Comparison of ENCODE assay signal across 9 cellular contexts in the genomic region with DNA sequence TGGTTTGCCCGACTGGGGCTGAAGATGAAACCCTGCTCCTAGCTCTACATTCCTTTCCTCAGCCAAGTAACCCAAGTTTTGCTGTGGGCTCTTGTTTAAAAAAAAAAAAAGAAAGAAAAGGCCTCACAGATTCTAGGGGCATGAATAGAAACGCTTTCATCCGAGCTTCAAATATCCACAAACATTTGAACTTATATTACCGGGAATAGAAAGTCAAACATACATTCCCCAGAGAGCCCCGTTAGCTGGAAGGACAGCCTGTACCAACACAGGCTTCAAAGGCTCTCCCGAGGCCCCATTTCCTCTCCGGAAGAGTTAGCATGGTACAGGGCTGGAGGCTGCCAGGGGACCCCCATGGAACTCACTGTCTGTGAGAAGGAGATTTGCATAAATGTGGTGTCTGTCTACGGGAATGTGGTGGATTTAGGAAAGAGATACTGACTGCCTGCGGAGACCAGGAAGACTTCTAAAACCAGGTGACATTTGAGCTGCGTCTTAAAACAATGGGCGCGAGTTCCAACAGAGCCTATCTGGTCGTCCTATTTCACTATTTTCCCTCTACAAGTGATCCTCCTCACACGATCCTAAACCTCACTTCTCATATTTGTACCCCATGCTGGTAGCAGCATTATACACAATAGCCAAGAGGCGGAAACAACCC. TPM values are rescaled to one million over a fixed set of nuclear protein-coding genes. Genes with fewer than 3 reads are reported as not detected.
DNase-seq lines count a peak whose midpoint lies in the region; ATAC-seq and TF ChIP-seq lines count a peak whose summit lies in the region.
"Had no signal": no experiment of that assay in that cellular context is flagged by ENCODE, and none has a peak within 500 bp of the region (broad histone marks: within the 10 kb centered on the region; RNA-seq: fewer than 3 reads in every experiment).

No MANE protein-coding gene starts in this region.

- H3K4me3 ChIP-seq in CD8-positive, alpha-beta memory T cell (ENCODE audit: low read length), result no peak overlapping the region
- H3K4me3 ChIP-seq in fibroblast of the aortic adventitia (ENCODE audit: low read depth, low read length), result peak overlapping the region; percentile 61

- H3K9me3 ChIP-seq in CD8-positive, alpha-beta memory T cell (ENCODE audit: low read length), result no peaks in the 10 kb centered on the region
- H3K9me3 ChIP-seq in T-helper 17 cell (ENCODE audit: control insufficient read depth, low read length, poor library complexity, severe bottlenecking), result no peaks in the 10 kb centered on the region

- H3K27me3 ChIP-seq in CD8-positive, alpha-beta memory T cell (ENCODE audit: insufficient read depth, low read length, poor library complexity, severe bottlenecking), result peaks cover 24% of the 10 kb centered on the region

- CTCF ChIA-PET in CD8-positive, alpha-beta memory T cell (lab: Charles Lee), result no interaction called here

- TF ChIP-seq CTCF in fibroblast of the aortic adventitia (IDR thresholded peaks at IDR 0.05; ENCODE audit: insufficient read depth, low read length) (no peak), osteocyte (IDR thresholded peaks at IDR 0.05) (no peak)

- peak overlapping the region in 1 of 8 donors; percentile 11 for H3K27ac Mint-ChIP-seq in CD8-positive, alpha-beta memory T cell
- H3K27ac Mint-ChIP-seq in T-helper 17 cell (no peak overlapping the region), osteocyte (ENCODE audit: unreplicated experiment) (peak overlapping the region; percentile 81)

- peaks cover 6% of the 10 kb centered on the region for H3K4me1 ChIP-seq in CD8-positive, alpha-beta memory T cell (ENCODE audit: insufficient read depth, low read length)

- peaks cover 0 to 5% (median 0%) of the 10 kb centered on the region in 3 donors for H3K36me3 Mint-ChIP-seq in CD8-positive, alpha-beta memory T cell
- no peaks in the 10 kb centered on the region for H3K36me3 Mint-ChIP-seq in T-helper 17 cell (ENCODE audit: low read depth)
- H3K36me3 Mint-ChIP-seq in osteocyte (ENCODE audit: unreplicated experiment), result no peaks in the 10 kb centered on the region

- no peak overlapping the region for H3K27ac ChIP-seq in CD8-positive, alpha-beta memory T cell (ENCODE audit: low read depth, low read length)

- H3K36me3 ChIP-seq in CD8-positive, alpha-beta memory T cell (ENCODE audit: insufficient read depth, low read length), result no peaks in the 10 kb centered on the region

- H3K4me3 Mint-ChIP-seq in CD8-positive, alpha-beta memory T cell, result peak overlapping the region; percentile 38 to 86 (median 76)
- peak overlapping the region; percentile 87 for H3K4me3 Mint-ChIP-seq in T-helper 17 cell
- H3K4me3 Mint-ChIP-seq in osteocyte (ENCODE audit: unreplicated experiment), result peak overlapping the region; percentile 76

- POLR2A ChIA-PET in CD8-positive, alpha-beta memory T cell (lab: Charles Lee), result interaction anchor here (0.5 kb wide), 1 partner anchor 103 kb away, joined by 6 read pairs; no protein-coding TSS in a partner anchor

- ATAC-seq in T-helper 17 cell (no peak), HG03039 (IDR thresholded peaks at IDR 0.05; ENCODE audit: unreplicated experiment) (no peak)

- DNase-seq in CD8-positive, alpha-beta memory T cell, result no peak
- DNase-seq in T-helper 17 cell (no peak), fibroblast of the aortic adventitia (ENCODE audit: low read depth) (no peak), osteocyte (ENCODE audit: extremely low spot score, unreplicated experiment) (no peak), NOMO-1 treated with dmso at 0.1 percent for 144 hours (lab: John Stamatoyannopoulos, UW; ENCODE audit: unreplicated experiment) (no peak), NCI-H2196 (lab: John Stamatoyannopoulos, UW; ENCODE audit: unreplicated experiment) (no peak)
- DNase-seq in stimulated activated CD4-positive, alpha-beta T cell treated with anti-CD3 and anti-CD28 coated beads, Interleukin-2, amount 100 ng/mL, for 24 hours, result no peak
- DNase-seq: NCI-H510A had no signal

- H3K27me3 Mint-ChIP-seq in CD8-positive, alpha-beta memory T cell, result peaks cover 31 to 44% of the 10 kb centered on the region in 2 donors
- H3K27me3 Mint-ChIP-seq in T-helper 17 cell (peaks cover 29% of the 10 kb centered on the region), osteocyte (ENCODE audit: unreplicated experiment) (no peaks in the 10 kb centered on the region)

- H3K9me3 Mint-ChIP-seq in CD8-positive, alpha-beta memory T cell, result no peaks in the 10 kb centered on the region
- H3K9me3 Mint-ChIP-seq in osteocyte (ENCODE audit: unreplicated experiment), result peaks cover 12% of the 10 kb centered on the region

- peaks cover 9 to 14% (median 12%) of the 10 kb centered on the region in 3 donors for H3K4me1 Mint-ChIP-seq in CD8-positive, alpha-beta memory T cell
- H3K4me1 Mint-ChIP-seq in T-helper 17 cell (peaks cover 6% of the 10 kb centered on the region), osteocyte (ENCODE audit: unreplicated experiment) (peaks cover 17% of the 10 kb centered on the region)

RNA-seq across cellular contexts. Expression of a gene that starts 0.7 kb away (rescaled TPM):
- not detected for total RNA-seq in CD8-positive, alpha-beta memory T cell
- polyA plus RNA-seq in CD8-positive, alpha-beta memory T cell, result not detected
- total RNA-seq in T-helper 17 cell (not detected), fibroblast of the aortic adventitia (ENCODE audit: low replicate concordance) (0.82 and 1.1 TPM in 2 replicates), osteocyte (12.2 and 12.8 TPM in 2 replicates)

RNA-seq across cellular contexts. Expression of a gene that starts 23.3 kb away (rescaled TPM):
- total RNA-seq in CD8-positive, alpha-beta memory T cell, result 10 to 100 TPM; 11.0 to 12.0 TPM
- 1.6 TPM for polyA plus RNA-seq in CD8-positive, alpha-beta memory T cell
- total RNA-seq in T-helper 17 cell (1 to 10 TPM; 3.5 to 5.6 TPM), fibroblast of the aortic adventitia (ENCODE audit: low replicate concordance) (21.0 and 22.1 TPM in 2 replicates), osteocyte (11.0 and 11.4 TPM in 2 replicates)

RNA-seq across cellular contexts. Expression of a gene that starts 38.2 kb away (rescaled TPM):
- total RNA-seq in CD8-positive, alpha-beta memory T cell, result 10 to 100 TPM; 29.0 to 31.0 TPM
- 119 TPM for polyA plus RNA-seq in CD8-positive, alpha-beta memory T cell
- total RNA-seq in T-helper 17 cell (10 to 100 TPM; 44.3 to 46.0 TPM), fibroblast of the aortic adventitia (ENCODE audit: low replicate concordance) (90.2 and 251 TPM in 2 replicates), osteocyte (560 and 578 TPM in 2 replicates)
